Comparison of ENCODE assay signal across 1 cellular context in the genomic region with DNA sequence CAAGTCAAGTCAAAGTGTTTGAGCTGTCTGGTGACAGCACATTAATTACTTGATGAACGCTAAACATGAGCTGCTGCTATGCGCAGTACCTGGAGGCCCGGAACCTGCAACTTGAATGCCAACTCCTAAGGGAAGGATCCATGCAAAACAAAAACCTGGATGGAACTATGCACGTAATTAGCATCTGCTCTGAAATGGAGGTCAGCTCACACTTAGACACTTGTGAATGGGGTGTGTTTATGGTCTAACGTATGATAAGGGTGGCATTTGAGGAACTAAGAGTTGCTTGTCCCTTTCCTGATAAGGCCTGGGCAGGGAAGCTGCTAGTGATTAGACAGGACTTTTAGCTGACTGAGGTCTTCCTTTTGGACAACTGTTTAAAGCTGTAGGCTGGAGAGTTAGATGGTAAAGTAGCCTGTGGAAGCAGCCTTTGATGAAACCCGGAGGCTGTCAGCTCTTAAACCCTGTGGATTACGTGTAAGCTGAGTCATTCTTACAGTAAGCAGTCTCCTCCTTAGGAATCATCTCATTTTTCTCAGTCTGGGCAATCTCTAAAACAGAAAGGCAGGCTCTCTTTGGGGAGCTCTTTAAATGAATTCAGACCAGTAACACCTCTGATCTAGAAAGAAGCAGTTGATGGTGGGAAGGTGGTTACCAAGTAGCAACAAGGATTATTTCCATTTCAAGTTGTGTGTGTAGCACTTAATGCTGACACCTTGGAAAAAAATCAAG.
A peak's percentile ranks its signal among the peaks of the same experiment; 100 is the strongest.
TF ChIP-seq lines count a peak whose summit lies in the region.

No MANE protein-coding gene starts in this region.

TF ChIP-seq in K562, 482 proteins besides CTCF, POLR2A, EP300 and RAD21 (continued from another document):
- TF ChIP-seq ZNF639 (CRISPR knock-in tag; conservative IDR thresholded peaks at IDR 0.05 in 1 of 2, IDR thresholded peaks at IDR 0.05 in 1 of 2): peak in 1 of 2 experiments; percentile 87; a peak in 2 of 4 replicates
- TF ChIP-seq, protein P1, sequence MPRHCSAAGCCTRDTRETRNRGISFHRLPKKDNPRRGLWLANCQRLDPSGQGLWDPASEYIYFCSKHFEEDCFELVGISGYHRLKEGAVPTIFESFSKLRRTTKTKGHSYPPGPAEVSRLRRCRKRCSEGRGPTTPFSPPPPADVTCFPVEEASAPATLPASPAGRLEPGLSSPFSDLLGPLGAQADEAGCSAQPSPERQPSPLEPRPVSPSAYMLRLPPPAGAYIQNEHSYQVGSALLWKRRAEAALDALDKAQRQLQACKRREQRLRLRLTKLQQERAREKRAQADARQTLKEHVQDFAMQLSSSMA (CRISPR knock-in tag; IDR thresholded peaks at IDR 0.05): no peak
- no peak for TF ChIP-seq ZNF778 (CRISPR knock-in tag; IDR thresholded peaks at IDR 0.05)
- TF ChIP-seq TEAD4 (IDR thresholded peaks at IDR 0.05; ENCODE audit: low read length): peak; percentile 100
- TF ChIP-seq TEAD4 (CRISPR knock-in tag; IDR thresholded peaks at IDR 0.05; ENCODE audit: borderline replicate concordance): no peak
- no peak for TF ChIP-seq ZNF408 (CRISPR knock-in tag; IDR thresholded peaks at IDR 0.05; ENCODE audit: low read depth)
- TF ChIP-seq XRCC3 (IDR thresholded peaks at IDR 0.05): no peak
- TF ChIP-seq ZNF79 (CRISPR knock-in tag; IDR thresholded peaks at IDR 0.05; ENCODE audit: low read depth): 0 out of 2 replicates have a peak, but pooled peaks have one; percentile 63
